21 cellular contexts compared by ENCODE assay signal in genomic region chr6:56417823-56418222, GRCh38.
"Had no signal": no experiment of that assay in that cellular context is flagged by ENCODE, and none has a peak within 500 bp of the region (broad histone marks: within the 10 kb centered on the region; RNA-seq: fewer than 3 reads in every experiment).

No MANE protein-coding gene starts in this region.

- ATAC-seq: activated CD8-positive, alpha-beta T cell treated with anti-CD3 and anti-CD28 coated beads for 36 hours; activated T-helper 17 cell treated with anti-CD3 and anti-CD28 coated beads, Interleukin-2, amount 50 U/mL, for 72 hours; heart right ventricle; left ventricle myocardium superior; mucosa of descending colon; stimulated activated naive CD8-positive, alpha-beta T cell treated with anti-CD3 and anti-CD28 coated beads, Interleukin-15, amount 100 ng/mL, for 72 hours had no signal

- H3K27ac ChIP-seq: esophagus muscularis mucosa, heart right ventricle, prostate gland, right atrium auricular region, skin epidermis, suprapubic skin, transverse colon had no signal

- H3K4me1 ChIP-seq: prostate gland, right atrium auricular region, suprapubic skin, transverse colon had no signal

- H3K4me3 Mint-ChIP-seq: activated CD4-positive, alpha-beta T cell treated with anti-CD3 and anti-CD28 coated beads, Interleukin-2, amount 10 ng/mL, durations not matched to agents 24 days and 14 days; activated CD8-positive, alpha-beta T cell treated with anti-CD3 and anti-CD28 coated beads for 36 hours; activated naive CD8-positive, alpha-beta T cell treated with anti-CD3 and anti-CD28 coated beads for 36 hours; activated T-helper 17 cell treated with anti-CD3 and anti-CD28 coated beads, Interleukin-2, amount 50 U/mL, for 72 hours; naive B cell; neural crest cell; stimulated activated naive CD8-positive, alpha-beta T cell treated with anti-CD3 and anti-CD28 coated beads, Interleukin-15, amount 100 ng/mL, for 72 hours had no signal

- H3K36me3 ChIP-seq: esophagus muscularis mucosa, heart right ventricle, prostate gland, right atrium auricular region, suprapubic skin, transverse colon had no signal

- H3K27ac Mint-ChIP-seq: activated CD4-positive, alpha-beta T cell treated with anti-CD3 and anti-CD28 coated beads, Interleukin-2, amount 10 ng/mL, durations not matched to agents 24 days and 14 days; activated CD8-positive, alpha-beta T cell treated with anti-CD3 and anti-CD28 coated beads for 36 hours; activated naive CD8-positive, alpha-beta T cell treated with anti-CD3 and anti-CD28 coated beads for 36 hours; activated T-helper 17 cell treated with anti-CD3 and anti-CD28 coated beads, Interleukin-2, amount 50 U/mL, for 72 hours; stimulated activated naive CD8-positive, alpha-beta T cell treated with anti-CD3 and anti-CD28 coated beads, Interleukin-15, amount 100 ng/mL, for 72 hours had no signal

- H3K36me3 Mint-ChIP-seq: activated naive CD8-positive, alpha-beta T cell treated with anti-CD3 and anti-CD28 coated beads for 36 hours; naive B cell had no signal

- H3K27me3 ChIP-seq: esophagus muscularis mucosa, heart right ventricle, right atrium auricular region, suprapubic skin, transverse colon had no signal

- H3K4me1 Mint-ChIP-seq: activated CD4-positive, alpha-beta T cell treated with anti-CD3 and anti-CD28 coated beads, Interleukin-2, amount 10 ng/mL, durations not matched to agents 24 days and 14 days; activated naive CD8-positive, alpha-beta T cell treated with anti-CD3 and anti-CD28 coated beads for 36 hours; activated T-helper 17 cell treated with anti-CD3 and anti-CD28 coated beads, Interleukin-2, amount 50 U/mL, for 72 hours; naive B cell; neural crest cell; stimulated activated naive CD8-positive, alpha-beta T cell treated with anti-CD3 and anti-CD28 coated beads, Interleukin-15, amount 100 ng/mL, for 72 hours had no signal

- DNase-seq: activated CD4-positive, alpha-beta T cell treated with anti-CD3 and anti-CD28 coated beads, Interleukin-2, amount 10 ng/mL, durations not matched to agents 24 days and 14 days; activated CD8-positive, alpha-beta T cell treated with anti-CD3 and anti-CD28 coated beads for 36 hours; activated naive CD4-positive, alpha-beta T cell; activated naive CD8-positive, alpha-beta T cell treated with anti-CD3 and anti-CD28 coated beads for 36 hours; activated T-cell treated with anti-CD3 and anti-CD28 coated beads, Interleukin-2, amount 50 U/mL, for 1 hour; amniotic stem cell; effector CD4-positive, alpha-beta T cell; heart right ventricle; left ventricle myocardium superior; mesenchymal stem cell; mucosa of descending colon; naive B cell; stimulated activated naive CD8-positive, alpha-beta T cell treated with anti-CD3 and anti-CD28 coated beads, Interleukin-15, amount 100 ng/mL, for 72 hours; transverse colon had no signal

- H3K9me3 ChIP-seq: esophagus muscularis mucosa, heart right ventricle, mucosa of descending colon, prostate gland, right atrium auricular region, suprapubic skin, transverse colon had no signal

- H3K9me3 Mint-ChIP-seq: activated CD4-positive, alpha-beta T cell treated with anti-CD3 and anti-CD28 coated beads, Interleukin-2, amount 10 ng/mL, durations not matched to agents 24 days and 14 days; activated CD8-positive, alpha-beta T cell treated with anti-CD3 and anti-CD28 coated beads for 36 hours; activated naive CD8-positive, alpha-beta T cell treated with anti-CD3 and anti-CD28 coated beads for 36 hours; activated T-helper 17 cell treated with anti-CD3 and anti-CD28 coated beads, Interleukin-2, amount 50 U/mL, for 72 hours; stimulated activated naive CD8-positive, alpha-beta T cell treated with anti-CD3 and anti-CD28 coated beads, Interleukin-15, amount 100 ng/mL, for 72 hours had no signal

- H3K4me3 ChIP-seq: esophagus muscularis mucosa, heart right ventricle, mucosa of descending colon, prostate gland, right atrium auricular region, skin epidermis, suprapubic skin, transverse colon had no signal
